In genomic region chr5:138981606-138982005, GRCh38 we compare ENCODE assay signal across 10 cellular contexts.
DNase-seq lines count a peak whose midpoint lies in the region; ATAC-seq and TF ChIP-seq lines count a peak whose summit lies in the region.
"Had no signal": no experiment of that assay in that cellular context is flagged by ENCODE, and none has a peak within 500 bp of the region (broad histone marks: within the 10 kb centered on the region; RNA-seq: fewer than 3 reads in every experiment).

No MANE protein-coding gene starts in this region.

- POLR2A ChIA-PET in PC-3 (lab: Charles Lee; ENCODE audit: unreplicated experiment) = no interaction called here

- H3K27me3 ChIP-seq in PC-3 (ENCODE audit: low read length) = no peaks in the 10 kb centered on the region
- H3K27me3 ChIP-seq in smooth muscle cell (ENCODE audit: low read depth) = no peaks in the 10 kb centered on the region
- no peaks in the 10 kb centered on the region for H3K27me3 ChIP-seq in BE2C
- no peaks in the 10 kb centered on the region for H3K27me3 ChIP-seq in esophagus squamous epithelium

- H2AFZ ChIP-seq in PC-3 (ENCODE audit: low read length) (no peak overlapping the region), smooth muscle cell (ENCODE audit: low read depth) (no peak overlapping the region)

- intact Hi-C loops in PC-3 (cut with micrococcal nuclease) (no loop called here), esophagus squamous epithelium (cut with DNase I) (no loop called here)

- TF ChIP-seq POLR2A in esophagus squamous epithelium (IDR thresholded peaks at IDR 0.05) = no peak

- H3K4me1 ChIP-seq in PC-3 (ENCODE audit: insufficient read depth, low read length) (no peaks in the 10 kb centered on the region), smooth muscle cell (ENCODE audit: low read depth) (peaks cover 10% of the 10 kb centered on the region), BE2C (peaks cover 27% of the 10 kb centered on the region), esophagus squamous epithelium (peaks cover 0 to 7% (median 0%) of the 10 kb centered on the region in 3 donors)

- H3K9me3 ChIP-seq in PC-3 (ENCODE audit: low read length) = no peaks in the 10 kb centered on the region
- no peaks in the 10 kb centered on the region for H3K9me3 ChIP-seq in smooth muscle cell (replicated peaks; ENCODE audit: low read depth)
- no peaks in the 10 kb centered on the region for H3K9me3 ChIP-seq in BE2C
- no peaks in the 10 kb centered on the region for H3K9me3 ChIP-seq in esophagus squamous epithelium
- H3K9me3 ChIP-seq: SK-N-SH had no signal

- H3F3A ChIP-seq in PC-3 (ENCODE audit: low read length, unreplicated experiment) = no peaks in the 10 kb centered on the region
- peaks cover 4% of the 10 kb centered on the region for H3F3A ChIP-seq in smooth muscle cell (ENCODE audit: low read depth)

- H4K20me1 ChIP-seq in PC-3 (ENCODE audit: low read length) (peaks cover 6% of the 10 kb centered on the region; the same call in 1 of the 2 replicates), smooth muscle cell (ENCODE audit: low read depth) (no peaks in the 10 kb centered on the region)

- H3K4me2 ChIP-seq in PC-3 (ENCODE audit: low read length) = no peak overlapping the region
- peak overlapping the region; percentile 58 for H3K4me2 ChIP-seq in smooth muscle cell
- H3K4me2 ChIP-seq: SK-N-SH had no signal

- H3K4me3 ChIP-seq in PC-3 (ENCODE audit: low read length) = no peak overlapping the region
- no peak overlapping the region for H3K4me3 ChIP-seq in smooth muscle cell
- H3K4me3 ChIP-seq in BE2C (ENCODE audit: low read depth, low read length) = no peak overlapping the region
- no peak overlapping the region for H3K4me3 ChIP-seq in esophagus squamous epithelium
- H3K4me3 ChIP-seq: K562 had no signal

- H3K9ac ChIP-seq in PC-3 (ENCODE audit: low read length) (no peak overlapping the region), smooth muscle cell (ENCODE audit: low read depth) (no peak overlapping the region)
- H3K9ac ChIP-seq: SK-N-SH had no signal

- no peaks in the 10 kb centered on the region for H3K9me2 ChIP-seq in PC-3 (replicated peaks; ENCODE audit: low read length)
- H3K9me2 ChIP-seq: SK-N-SH had no signal

- no TSS peak for BruUV-seq in PC-3 (replicated peaks; lab: Mats Ljungman, UMichigan)

- H3K27ac ChIP-seq in PC-3 (ENCODE audit: low read length) (no peak overlapping the region), smooth muscle cell (ENCODE audit: low read depth) (peak overlapping the region; percentile 48), esophagus squamous epithelium (no peak overlapping the region)

- WGBS in smooth muscle cell (ENCODE audit: low lambda C conversion rate) = 40% methylated on average over 7 of the region's 7 CpGs
- 65 to 75% methylated on average over 7 of the region's 7 CpGs for WGBS in esophagus squamous epithelium, 2 donors

- CTCF ChIA-PET in PC-3 (lab: Charles Lee) = no interaction called here

- DNase-seq in EH (ENCODE audit: low read depth) (peak; percentile 45), PC-3 (peak; percentile 1), smooth muscle cell (lab: John Stamatoyannopoulos, UW; ENCODE audit: unreplicated experiment) (no peak), NCI-H1694 (lab: John Stamatoyannopoulos, UW) (no peak), BE2C (no peak), esophagus squamous epithelium (lab: John Stamatoyannopoulos, UW) (no peak)
- peak; percentile 10 for DNase-seq in central memory CD4-positive, alpha-beta T cell
- DNase-seq: NCI-H446 treated with DMSO at 0.1 percent for 48 hours, SK-N-SH had no signal

- ATAC-seq in PC-3 = no peak
- ATAC-seq: K562 had no signal

- H3K36me3 ChIP-seq in PC-3 (ENCODE audit: low read depth, low read length) (peaks cover 8% of the 10 kb centered on the region; the same call in 1 of the 2 replicates), smooth muscle cell (ENCODE audit: low read depth) (no peaks in the 10 kb centered on the region), BE2C (no peaks in the 10 kb centered on the region), esophagus squamous epithelium (no peaks in the 10 kb centered on the region)

- TF ChIP-seq CTCF in PC-3 (conservative IDR thresholded peaks at IDR 0.05; ENCODE audit: low read depth, low read length) = no peak
- TF ChIP-seq CTCF in smooth muscle cell (IDR thresholded peaks at IDR 0.05; ENCODE audit: borderline replicate concordance, insufficient read depth, poor library complexity, severe bottlenecking) = no peak
- no peak for TF ChIP-seq CTCF in BE2C (IDR thresholded peaks at IDR 0.05; ENCODE audit: low read depth, low read length)
- no peak for TF ChIP-seq CTCF in esophagus squamous epithelium (IDR thresholded peaks at IDR 0.05)

- H3K79me2 ChIP-seq in PC-3 (ENCODE audit: low read length) (peaks cover 40% of the 10 kb centered on the region), smooth muscle cell (ENCODE audit: low read depth) (no peaks in the 10 kb centered on the region)

Comparison
In these comparisons a context has a peak if more than half of its experiments do, and no peak if none do; other contexts are left out.
1. DNase-seq: peak in EH (single experiment), PC-3 (single experiment) and central memory CD4-positive, alpha-beta T cell (single experiment); none in smooth muscle cell (single experiment), NCI-H1694 (single experiment), BE2C (single experiment) and esophagus squamous epithelium (single experiment).